In genomic region chr10:34196058-34196433, GRCh38 we compare ENCODE assay signal across 29 cellular contexts.
"Had no signal": no experiment of that assay in that cellular context is flagged by ENCODE, and none has a peak within 500 bp of the region (broad histone marks: within the 10 kb centered on the region; RNA-seq: fewer than 3 reads in every experiment).

No MANE protein-coding gene starts in this region.

- H3K4me1 ChIP-seq: ascending aorta, breast epithelium, colonic mucosa, esophagus squamous epithelium had no signal

- H3K4me3 ChIP-seq: ascending aorta, breast epithelium, cardiac muscle cell, colonic mucosa, esophagus squamous epithelium, gastroesophageal sphincter had no signal

- H3K27ac ChIP-seq: ascending aorta, breast epithelium, cardiac muscle cell, colonic mucosa, epithelial cell of prostate, esophagus squamous epithelium, gastroesophageal sphincter had no signal

- ATAC-seq: activated CD4-positive, alpha-beta T cell treated with anti-CD3 and anti-CD28 coated beads for 36 hours; activated CD8-positive, alpha-beta memory T cell treated with anti-CD3 and anti-CD28 coated beads, Interleukin-2, amount 10 ng/mL, durations not matched to agents 7 days and 5 days; activated CD8-positive, alpha-beta T cell treated with anti-CD3 and anti-CD28 coated beads, Interleukin-2, amount 10 ng/mL, durations not matched to agents 7 days and 5 days; activated naive CD4-positive, alpha-beta T cell treated with anti-CD3 and anti-CD28 coated beads, Interleukin-2, amount 50 U/mL, for 72 hours; gastroesophageal sphincter; T-helper 17 cell had no signal

- H3K27me3 ChIP-seq: ascending aorta, breast epithelium, cardiac muscle cell, colonic mucosa, esophagus squamous epithelium, gastroesophageal sphincter had no signal

- H3K9me3 ChIP-seq: ascending aorta, breast epithelium, colonic mucosa, esophagus squamous epithelium, gastroesophageal sphincter had no signal

- DNase-seq: activated CD4-positive, alpha-beta memory T cell treated with anti-CD3 and anti-CD28 coated beads for 36 hours; activated CD4-positive, alpha-beta T cell treated with anti-CD3 and anti-CD28 coated beads for 36 hours; activated CD4-positive, alpha-beta T cell treated with anti-CD3 and anti-CD28 coated beads, Interleukin-2, amount 10 ng/mL, durations not matched to agents 24 days and 14 days; activated CD4-positive, CD25-positive, alpha-beta regulatory T cell; activated CD4-positive, CD25-positive, alpha-beta regulatory T cell treated with anti-CD3 and anti-CD28 coated beads, Interleukin-2, amount 50 U/mL, for 72 hours; activated CD8-positive, alpha-beta memory T cell treated with anti-CD3 and anti-CD28 coated beads, Interleukin-2, amount 10 ng/mL, durations not matched to agents 7 days and 5 days; activated CD8-positive, alpha-beta memory T cell treated with anti-CD3 and anti-CD28 coated beads, Interleukin-2, amount 50 U/mL, for 4 hours; activated CD8-positive, alpha-beta T cell treated with anti-CD3 and anti-CD28 coated beads, Interleukin-2, amount 10 ng/mL, durations not matched to agents 7 days and 5 days; activated gamma-delta T cell; activated naive CD4-positive, alpha-beta T cell; activated naive CD4-positive, alpha-beta T cell treated with anti-CD3 and anti-CD28 coated beads, Interleukin-2, amount 10 ng/mL, durations not matched to agents 7 days and 5 days; activated naive CD8-positive, alpha-beta T cell treated with anti-CD3 and anti-CD28 coated beads, Interleukin-2, amount 10 ng/mL, durations not matched to agents 7 days and 5 days; activated T-cell treated with anti-CD3 and anti-CD28 coated beads, Interleukin-2, amount 50 U/mL, for 1 hour; activated T-cell treated with anti-CD3 and anti-CD28 coated beads, Interleukin-2, amount 50 U/mL, for 48 hours; central memory CD4-positive, alpha-beta T cell; cerebellar nuclear complex; colonic mucosa; effector CD8-positive, alpha-beta T cell; esophagus squamous epithelium; foreskin melanocyte; T-helper 1 cell; T-helper 17 cell; T1000 had no signal

- H3K36me3 ChIP-seq: ascending aorta, breast epithelium, cardiac muscle cell, colonic mucosa, esophagus squamous epithelium, gastroesophageal sphincter had no signal
